ENCODE assay signal across 24 cellular contexts in genomic region chr15:61232266-61232665, GRCh38. TPM values are rescaled to one million over a fixed set of nuclear protein-coding genes. Genes with fewer than 3 reads are reported as not detected.
A peak's percentile ranks its signal among the peaks of the same experiment; 100 is the strongest.
DNase-seq lines count a peak whose midpoint lies in the region; ATAC-seq and TF ChIP-seq lines count a peak whose summit lies in the region.
"Had no signal": no experiment of that assay in that cellular context is flagged by ENCODE, and none has a peak within 500 bp of the region (broad histone marks: within the 10 kb centered on the region; RNA-seq: fewer than 3 reads in every experiment).

No MANE protein-coding gene starts in this region.

- H3K9me3 Mint-ChIP-seq in nephron (no peaks in the 10 kb centered on the region), type B pancreatic cell (no peaks in the 10 kb centered on the region)
- H3K9me3 Mint-ChIP-seq: CD4-positive, alpha-beta T cell; GM23338; H9; HFFc6 had no signal

- TF ChIP-seq POLR2A in erythroblast (IDR thresholded peaks at IDR 0.05; ENCODE audit: low read length), result no peak

- H3K27ac Mint-ChIP-seq in nephron (no peak overlapping the region), type B pancreatic cell (no peak overlapping the region)
- H3K27ac Mint-ChIP-seq: CD14-positive monocyte; CD4-positive, alpha-beta T cell; CD8-positive, alpha-beta memory T cell; GM23338; H9; HFFc6 had no signal

- no peak overlapping the region for H3K4me3 ChIP-seq in WERI-Rb-1 (ENCODE audit: low read depth, low read length)
- H3K4me3 ChIP-seq: A549; BLaER1 treated with 17β-estradiol and CSF1 and Interleukin-3, amounts not matched to agents 10 nM and 100 nM; GM12878; GM23338 had no signal

- H3K36me3 Mint-ChIP-seq in nephron (ENCODE audit: low read depth), result no peaks in the 10 kb centered on the region
- no peaks in the 10 kb centered on the region for H3K36me3 Mint-ChIP-seq in type B pancreatic cell
- H3K36me3 Mint-ChIP-seq: CD14-positive monocyte; CD8-positive, alpha-beta memory T cell had no signal

- no peak overlapping the region for H3K27ac ChIP-seq in WERI-Rb-1
- H3K27ac ChIP-seq: A549; BLaER1 treated with 17β-estradiol and CSF1 and Interleukin-3, amounts not matched to agents 10 nM and 100 nM had no signal

- ATAC-seq in GM19035 (IDR thresholded peaks at IDR 0.05; ENCODE audit: unreplicated experiment), result no peak
- ATAC-seq: A549, GM12878, GM23338, HCT116 had no signal

- H3K36me3 ChIP-seq in WERI-Rb-1, result no peaks in the 10 kb centered on the region
- H3K36me3 ChIP-seq: BE2C; BLaER1 treated with 17β-estradiol and CSF1 and Interleukin-3, amounts not matched to agents 10 nM and 100 nM had no signal

- H3K27me3 ChIP-seq in WERI-Rb-1 (ENCODE audit: insufficient read depth, low read depth, severe bottlenecking), result no peaks in the 10 kb centered on the region
- H3K27me3 ChIP-seq: BE2C had no signal

- H3K9me3 ChIP-seq in WERI-Rb-1 (ENCODE audit: severe bottlenecking), result no peaks in the 10 kb centered on the region
- H3K9me3 ChIP-seq: A549, BE2C had no signal

- H3K4me3 Mint-ChIP-seq in nephron (peak overlapping the region; percentile 7 to 56 (median 15)), type B pancreatic cell (peak overlapping the region; percentile 0)
- H3K4me3 Mint-ChIP-seq: CD4-positive, alpha-beta T cell; CD8-positive, alpha-beta memory T cell; GM23338; H9; HFFc6 had no signal

- H3K27me3 Mint-ChIP-seq in nephron (ENCODE audit: low read depth) (peaks cover 24% of the 10 kb centered on the region), type B pancreatic cell (peaks cover 57% of the 10 kb centered on the region)

- DNase-seq in WERI-Rb-1, result peak; percentile 8
- DNase-seq in type B pancreatic cell (ENCODE audit: extremely low spot score, unreplicated experiment), result no peak
- no peak for DNase-seq in Kasumi-1 (lab: John Stamatoyannopoulos, UW)
- DNase-seq in erythroblast (lab: John Stamatoyannopoulos, UW), result no peak
- DNase-seq: 8988T; ACHN; AML-193; BE2C; CD4-positive, alpha-beta T cell; CD8-positive, alpha-beta memory T cell; DMS 273 treated with DMSO at 0.1 percent for 48 hours; DMS79; EL; GDM1; H9; HFFc6 had no signal

- no peak for TF ChIP-seq CTCF in WERI-Rb-1 (IDR thresholded peaks at IDR 0.05; ENCODE audit: low read depth, low read length)
- TF ChIP-seq CTCF in nephron (IDR thresholded peaks at IDR 0.05; ENCODE audit: unreplicated experiment in 3 of 3), result no peak
- TF ChIP-seq CTCF in type B pancreatic cell (conservative IDR thresholded peaks at IDR 0.05), result no peak

- H3K4me1 Mint-ChIP-seq in nephron (peaks cover 5% of the 10 kb centered on the region), type B pancreatic cell (ENCODE audit: unreplicated experiment) (peaks cover 4% of the 10 kb centered on the region)

RNA-seq across cellular contexts. Expression of gene RORA, which starts 3.2 kb away (rescaled TPM):
- 9.9 and 12.3 TPM in 2 replicates for total RNA-seq in type B pancreatic cell (ENCODE audit: low replicate concordance)
